15 cellular contexts compared by ENCODE assay signal in genomic region chr6:71444222-71444621, GRCh38.
DNase-seq lines count a peak whose midpoint lies in the region; ATAC-seq and TF ChIP-seq lines count a peak whose summit lies in the region.
"Had no signal": no experiment of that assay in that cellular context is flagged by ENCODE, and none has a peak within 500 bp of the region (broad histone marks: within the 10 kb centered on the region; RNA-seq: fewer than 3 reads in every experiment).

No MANE protein-coding gene starts in this region.

- H3K27ac ChIP-seq in cardiac muscle cell: no peak overlapping the region
- H3K27ac ChIP-seq: colonic mucosa, RWPE1 had no signal

- H3K36me3 ChIP-seq in cardiac muscle cell: no peaks in the 10 kb centered on the region
- H3K36me3 ChIP-seq: colonic mucosa had no signal

- TF ChIP-seq CTCF in cardiac muscle cell (IDR thresholded peaks at IDR 0.05; ENCODE audit: low read depth, low read length): peak; percentile 2

- DNase-seq in NCI-H2227 (lab: John Stamatoyannopoulos, UW; ENCODE audit: unreplicated experiment): peak; percentile 4
- no peak for DNase-seq in NCI-H2227 treated with DMSO at 0.1 percent for 48 hours (lab: John Stamatoyannopoulos, UW)
- peak; percentile 53 for DNase-seq in RPMI7951 (ENCODE audit: low read depth)
- DNase-seq in cardiac muscle cell (ENCODE audit: low read depth in 1 of 2, low spot score in 1 of 2): peak in 1 of 2 donors; percentile 11
- peak; percentile 68 for DNase-seq in renal cortical epithelial cell (ENCODE audit: low read depth)
- no peak for DNase-seq in SKM-1 treated with dmso at 0.1 percent for 144 hours (lab: John Stamatoyannopoulos, UW; ENCODE audit: unreplicated experiment)
- no peak for DNase-seq in NCI-H1417 (lab: John Stamatoyannopoulos, UW)
- DNase-seq: colonic mucosa; DND-41; NCI-H187 treated with DMSO at 0.1 percent for 48 hours; stimulated activated CD4-positive, alpha-beta T cell treated with anti-CD3 and anti-CD28 coated beads, Interleukin-15, amount 100 ng/mL, for 24 hours; stimulated activated CD8-positive, alpha-beta memory T cell treated with anti-CD3 and anti-CD28 coated beads, Interleukin-4, amount 100 ng/mL, for 48 hours had no signal

- no peaks in the 10 kb centered on the region for H3K9me3 ChIP-seq in cardiac muscle cell (ENCODE audit: low read depth)
- H3K9me3 ChIP-seq: colonic mucosa had no signal

- no peaks in the 10 kb centered on the region for H3K4me1 ChIP-seq in cardiac muscle cell (ENCODE audit: low read depth)
- H3K4me1 ChIP-seq: colonic mucosa had no signal

- H3K4me3 ChIP-seq in cardiac muscle cell: no peak overlapping the region
- H3K4me3 ChIP-seq: colonic mucosa had no signal

- H3K27me3 ChIP-seq in cardiac muscle cell: no peaks in the 10 kb centered on the region
- H3K27me3 ChIP-seq: colonic mucosa had no signal

- ATAC-seq in GM21529 (IDR thresholded peaks at IDR 0.05; ENCODE audit: unreplicated experiment): no peak
- ATAC-seq: HCT116 had no signal

Comparison
In these comparisons a context has a peak if more than half of its experiments do, and no peak if none do; other contexts are left out.
1. DNase-seq: peak in NCI-H2227 (single experiment), RPMI7951 (single experiment) and renal cortical epithelial cell (single experiment); none in NCI-H2227 treated with DMSO at 0.1 percent for 48 hours (single experiment), SKM-1 treated with dmso at 0.1 percent for 144 hours (single experiment) and NCI-H1417 (0 of 3).